In the genomic region with DNA sequence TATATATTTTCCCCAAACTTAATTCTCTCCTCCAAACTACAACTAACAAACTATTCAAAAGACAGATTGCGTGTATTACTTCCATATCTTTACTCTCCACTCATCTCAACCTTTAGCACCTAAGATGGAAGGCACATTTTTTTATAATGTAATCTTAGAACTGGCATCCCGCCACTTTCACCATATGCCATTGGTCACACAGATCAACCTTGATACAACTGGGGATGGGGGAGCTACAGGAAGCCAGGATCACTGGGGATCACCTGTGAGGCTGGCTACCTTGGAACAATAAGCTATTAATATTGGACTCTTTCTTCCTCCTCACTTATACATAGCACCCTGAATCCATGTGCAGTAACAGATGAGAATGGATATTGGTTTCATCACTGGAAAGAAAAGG, we compare ENCODE assay signal across 9 cellular contexts.
"Had no signal": no experiment of that assay in that cellular context is flagged by ENCODE, and none has a peak within 500 bp of the region (broad histone marks: within the 10 kb centered on the region; RNA-seq: fewer than 3 reads in every experiment).

No MANE protein-coding gene starts in this region.

- H3K36me3 ChIP-seq: HAP-1 had no signal

- H3K4me3 ChIP-seq: GM23248, HAP-1 had no signal

- H3K9ac ChIP-seq: GM23248 had no signal

- H3K27ac Mint-ChIP-seq: HFFc6 had no signal

- H3K36me3 Mint-ChIP-seq: IgD-negative memory B cell had no signal

- H3K27me3 Mint-ChIP-seq: IgD-negative memory B cell had no signal

- DNase-seq: GM23248, GOT3, H7, HFFc6 had no signal

- H2AFZ ChIP-seq: GM23248 had no signal

- H3K4me1 Mint-ChIP-seq: IgD-negative memory B cell had no signal

- H3K4me1 ChIP-seq: HAP-1 had no signal

- H3K4me3 Mint-ChIP-seq: HFFc6, IgD-negative memory B cell had no signal

- ATAC-seq: HCT116, HepG2 had no signal

- H3K9me3 Mint-ChIP-seq: HFFc6 had no signal

- H3K27ac ChIP-seq: GM23248, HL-60 had no signal

- H3K9me3 ChIP-seq: HAP-1 had no signal
